8 cellular contexts compared by ENCODE assay signal in genomic region chr9:124257070-124257864, GRCh38. TPM values are rescaled to one million over a fixed set of nuclear protein-coding genes. Genes with fewer than 3 reads are reported as not detected.
DNase-seq lines count a peak whose midpoint lies in the region; ATAC-seq and TF ChIP-seq lines count a peak whose summit lies in the region.

No MANE protein-coding gene starts in this region.

- TF ChIP-seq CTCF in activated B cell treated with CpG ODN at 0.5 μM for 24 hours (IDR thresholded peaks at IDR 0.05) = no peak

- POLR2A ChIA-PET in activated B cell treated with CpG ODN at 0.5 μM for 24 hours (lab: Charles Lee) = interaction anchor here (0.9 to 3.7 kb wide), 11 partner anchors 18 to 131 kb away, joined by 3 to 53 read pairs (median 7); no protein-coding TSS in a partner anchor

- peaks cover 47% of the 10 kb centered on the region for H3K27me3 Mint-ChIP-seq in activated CD4-positive, alpha-beta T cell treated with anti-CD3 and anti-CD28 coated beads, Interleukin-2, amount 10 ng/mL, durations not matched to agents 24 days and 14 days
- H3K27me3 Mint-ChIP-seq in activated B cell treated with CpG ODN at 0.5 μM for 24 hours = no peaks in the 10 kb centered on the region
- H3K27me3 Mint-ChIP-seq in stimulated activated memory B cell treated with anti-CD40 and anti-IgM and Interleukin-4, amounts not matched to agents 10 μg/mL and 1 μg/mL and 100 μg/mL, for 72 hours = no peaks in the 10 kb centered on the region

- DNase-seq in activated CD4-positive, alpha-beta T cell treated with anti-CD3 and anti-CD28 coated beads, Interleukin-2, amount 10 ng/mL, durations not matched to agents 24 days and 14 days = no peak
- DNase-seq in activated CD4-positive, alpha-beta T cell treated with anti-CD3 and anti-CD28 coated beads for 48 hours = no peak
- DNase-seq in activated B cell treated with CpG ODN at 0.5 μM for 24 hours (no peak), dedifferentiated amniotic fluid mesenchymal stem cell (ENCODE audit: extremely low spot score) (no peak)
- DNase-seq in central memory CD4-positive, alpha-beta T cell = no peak

- peak overlapping the region; percentile 84 for H3K27ac Mint-ChIP-seq in activated CD4-positive, alpha-beta T cell treated with anti-CD3 and anti-CD28 coated beads, Interleukin-2, amount 10 ng/mL, durations not matched to agents 24 days and 14 days
- H3K27ac Mint-ChIP-seq in activated B cell treated with CpG ODN at 0.5 μM for 24 hours = peak overlapping the region; percentile 88
- peak overlapping the region; percentile 93 for H3K27ac Mint-ChIP-seq in stimulated activated memory B cell treated with anti-CD40 and anti-IgM and Interleukin-4, amounts not matched to agents 10 μg/mL and 1 μg/mL and 100 μg/mL, for 72 hours

- CTCF ChIA-PET in activated B cell treated with CpG ODN at 0.5 μM for 24 hours (lab: Charles Lee) = interaction anchor here (0.9 to 1.6 kb wide), 4 partner anchors 40 to 130 kb away, joined by 3 to 5 read pairs (median 4); no protein-coding TSS in a partner anchor

- H3K4me1 Mint-ChIP-seq in activated CD4-positive, alpha-beta T cell treated with anti-CD3 and anti-CD28 coated beads, Interleukin-2, amount 10 ng/mL, durations not matched to agents 24 days and 14 days = peaks cover 58% of the 10 kb centered on the region
- peaks cover 79% of the 10 kb centered on the region for H3K4me1 Mint-ChIP-seq in activated B cell treated with CpG ODN at 0.5 μM for 24 hours
- H3K4me1 Mint-ChIP-seq in stimulated activated memory B cell treated with anti-CD40 and anti-IgM and Interleukin-4, amounts not matched to agents 10 μg/mL and 1 μg/mL and 100 μg/mL, for 72 hours = peaks cover 69% of the 10 kb centered on the region

- H3K4me3 Mint-ChIP-seq in activated CD4-positive, alpha-beta T cell treated with anti-CD3 and anti-CD28 coated beads, Interleukin-2, amount 10 ng/mL, durations not matched to agents 24 days and 14 days = peak overlapping the region; percentile 85
- H3K4me3 Mint-ChIP-seq in activated B cell treated with CpG ODN at 0.5 μM for 24 hours = peak overlapping the region; percentile 89
- peak overlapping the region; percentile 94 for H3K4me3 Mint-ChIP-seq in stimulated activated memory B cell treated with anti-CD40 and anti-IgM and Interleukin-4, amounts not matched to agents 10 μg/mL and 1 μg/mL and 100 μg/mL, for 72 hours

- intact Hi-C loops in activated CD4-positive, alpha-beta T cell treated with anti-CD3 and anti-CD28 coated beads, Interleukin-2, amount 10 ng/mL, durations not matched to agents 24 days and 14 days (cut with micrococcal nuclease) = loop anchor here (2.0 kb wide), 1 partner anchor 130 kb away; no protein-coding TSS in a partner anchor
- intact Hi-C loops in activated B cell treated with CpG ODN at 0.5 μM for 24 hours (cut with micrococcal nuclease) = no loop called here

- peak overlapping the region; percentile 18 for H3K4me3 ChIP-seq in iPS-11a (ENCODE audit: low read depth, low read length)

- H3K36me3 Mint-ChIP-seq in activated CD4-positive, alpha-beta T cell treated with anti-CD3 and anti-CD28 coated beads, Interleukin-2, amount 10 ng/mL, durations not matched to agents 24 days and 14 days (ENCODE audit: low read depth) = peaks cover 7% of the 10 kb centered on the region
- peaks cover 26% of the 10 kb centered on the region for H3K36me3 Mint-ChIP-seq in activated B cell treated with CpG ODN at 0.5 μM for 24 hours (ENCODE audit: low read depth)
- peaks cover 28% of the 10 kb centered on the region for H3K36me3 Mint-ChIP-seq in stimulated activated memory B cell treated with anti-CD40 and anti-IgM and Interleukin-4, amounts not matched to agents 10 μg/mL and 1 μg/mL and 100 μg/mL, for 72 hours

- no peaks in the 10 kb centered on the region for H3K9me3 Mint-ChIP-seq in activated CD4-positive, alpha-beta T cell treated with anti-CD3 and anti-CD28 coated beads, Interleukin-2, amount 10 ng/mL, durations not matched to agents 24 days and 14 days
- H3K9me3 Mint-ChIP-seq in activated B cell treated with CpG ODN at 0.5 μM for 24 hours = no peaks in the 10 kb centered on the region
- H3K9me3 Mint-ChIP-seq in stimulated activated memory B cell treated with anti-CD40 and anti-IgM and Interleukin-4, amounts not matched to agents 10 μg/mL and 1 μg/mL and 100 μg/mL, for 72 hours = no peaks in the 10 kb centered on the region

- ATAC-seq in activated B cell treated with CpG ODN at 0.5 μM for 24 hours (ENCODE audit: low read depth) = peak; percentile 7
- ATAC-seq in stimulated activated memory B cell treated with anti-CD40 and anti-IgM and Interleukin-4, amounts not matched to agents 10 μg/mL and 1 μg/mL and 100 μg/mL, for 72 hours = peak; percentile 6
- no peak for ATAC-seq in GM18517 (IDR thresholded peaks at IDR 0.05; ENCODE audit: unreplicated experiment)

RNA-seq across cellular contexts. Expression of gene NEK6, which starts 0.5 kb away (rescaled TPM):
- 26.4 and 32.5 TPM in 2 replicates for total RNA-seq in activated CD4-positive, alpha-beta T cell treated with anti-CD3 and anti-CD28 coated beads, Interleukin-2, amount 10 ng/mL, durations not matched to agents 24 days and 14 days
- 110 and 115 TPM in 2 replicates for total RNA-seq in activated B cell treated with CpG ODN at 0.5 μM for 24 hours
